1 cellular context compared by ENCODE assay signal in the genomic region with DNA sequence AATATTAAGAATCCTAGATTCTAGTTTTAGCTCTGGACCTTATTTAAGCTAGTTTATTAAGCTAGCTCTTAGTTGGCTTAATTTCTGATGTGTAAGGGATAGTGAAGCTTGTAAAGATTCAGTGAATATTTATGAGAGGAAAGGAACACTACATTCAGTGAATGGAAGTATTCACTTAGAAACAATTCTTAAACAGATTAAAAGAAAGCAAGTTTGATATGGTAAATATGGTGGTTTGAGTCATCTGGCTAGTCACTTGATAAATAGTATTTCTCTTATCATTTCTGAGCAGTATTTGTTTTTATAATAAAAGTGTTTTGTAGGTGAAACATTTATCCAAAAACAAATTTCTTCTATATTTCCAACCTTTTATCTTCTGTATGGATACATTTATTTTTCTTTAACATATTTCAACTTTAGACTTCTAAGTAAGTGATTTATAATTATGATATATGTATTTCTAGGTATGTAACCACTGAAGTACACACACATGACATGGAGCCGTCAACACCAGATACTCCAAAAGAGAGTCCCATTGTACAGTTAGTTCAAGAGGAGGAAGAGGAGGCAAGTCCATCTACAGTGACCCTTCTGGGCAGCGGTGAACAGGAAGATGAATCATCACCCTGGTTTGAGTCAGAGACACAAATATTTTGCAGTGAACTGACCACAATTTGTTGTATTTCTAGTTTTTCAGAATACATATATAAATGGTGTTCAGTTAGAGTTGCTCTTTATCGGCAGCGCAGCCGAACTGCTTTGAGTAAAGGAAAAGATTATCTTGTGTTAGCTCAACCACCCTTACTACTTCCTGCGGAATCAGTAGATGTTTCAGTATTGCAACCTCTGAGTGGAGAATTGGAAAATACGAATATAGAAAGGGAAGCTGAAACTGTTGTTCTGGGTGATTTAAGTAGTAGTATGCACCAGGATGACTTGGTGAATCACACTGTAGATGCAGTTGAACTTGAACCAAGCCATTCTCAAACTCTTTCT.
TF ChIP-seq lines count a peak whose summit lies in the region.

No MANE protein-coding gene starts in this region.

TF ChIP-seq in HCT116, 20 proteins besides CTCF, POLR2A, EP300 and RAD21 (continued from another document):
- no peak for TF ChIP-seq REST (IDR thresholded peaks at IDR 0.05; ENCODE audit: low read depth)
- peak; percentile 95 for TF ChIP-seq FOSL1 (IDR thresholded peaks at IDR 0.05; ENCODE audit: low read depth)
- TF ChIP-seq ZNF274 (IDR thresholded peaks at IDR 0.05; ENCODE audit: low read depth, low read length), result no peak
- peak; percentile 93 for TF ChIP-seq JUND (IDR thresholded peaks at IDR 0.05)
- TF ChIP-seq, protein P1, sequence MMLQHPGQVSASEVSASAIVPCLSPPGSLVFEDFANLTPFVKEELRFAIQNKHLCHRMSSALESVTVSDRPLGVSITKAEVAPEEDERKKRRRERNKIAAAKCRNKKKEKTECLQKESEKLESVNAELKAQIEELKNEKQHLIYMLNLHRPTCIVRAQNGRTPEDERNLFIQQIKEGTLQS (IDR thresholded peaks at IDR 0.05), result no peak
- TF ChIP-seq SP1 (IDR thresholded peaks at IDR 0.05; ENCODE audit: low read depth), result peak; percentile 88
- no peak for TF ChIP-seq EGR1 (IDR thresholded peaks at IDR 0.05; ENCODE audit: low read depth)
- 0 out of 2 replicates have a peak, but pooled peaks have one; percentile 60 for TF ChIP-seq SRF (IDR thresholded peaks at IDR 0.05; ENCODE audit: low read depth)
- no peak for TF ChIP-seq TCF7L2 (IDR thresholded peaks at IDR 0.05; ENCODE audit: borderline replicate concordance, extremely low read depth, insufficient read depth, insufficient read length)
